In genomic region chr2:240435457-240435954, GRCh38 we compare ENCODE assay signal across 8 cellular contexts. TPM values are rescaled to one million over a fixed set of nuclear protein-coding genes. Genes with fewer than 3 reads are reported as not detected.
DNase-seq lines count a peak whose midpoint lies in the region; ATAC-seq and TF ChIP-seq lines count a peak whose summit lies in the region.

Gene GPC1, plus strand, starts transcription at chr2:240435663. Its CDS starts 256 bp downstream, at chr2:240435919.

- no peak within 1 kb of the TSS for H2AK5ac ChIP-seq in trophoblast cell (ENCODE audit: low read length)

- in situ Hi-C loops in GM13976 (cut with MboI; ENCODE audit: low sequenced_read_pairs, unreplicated experiment) = loop anchor here (25.0 kb wide), 2 partner anchors 198 to 273 kb away; no protein-coding TSS in a partner anchor

- H3K79me1 ChIP-seq in trophoblast cell (ENCODE audit: low read length) = peaks cover 12% of the 10 kb centered on the region

- H2AFZ ChIP-seq in ACC112 (ENCODE audit: low read length, unreplicated experiment) (peak within 1 kb of the TSS; percentile 63), OCI-LY7 (ENCODE audit: low read length) (peak within 1 kb of the TSS; percentile 100), trophoblast cell (ENCODE audit: insufficient read depth, low read length, poor library complexity) (peak within 1 kb of the TSS; percentile 72)

- peak within 1 kb of the TSS; percentile 49 for H3K9ac ChIP-seq in trophoblast cell (ENCODE audit: low read length)

- no peak within 1 kb of the TSS for H3K4ac ChIP-seq in trophoblast cell (ENCODE audit: low read depth, low read length)

- H3K4me2 ChIP-seq in OCI-LY7 (ENCODE audit: low read length) (peak within 1 kb of the TSS; percentile 99), trophoblast cell (ENCODE audit: low read length) (peak within 1 kb of the TSS; percentile 94)

- CTCF ChIA-PET in OCI-LY7 (lab: Charles Lee; ENCODE audit: unreplicated experiment) = no interaction called here

- H2BK5ac ChIP-seq in trophoblast cell (ENCODE audit: low read depth, low read length, poor library complexity) = peak within 1 kb of the TSS; percentile 75

- H3K4me1 ChIP-seq in ACC112 (ENCODE audit: control insufficient read depth, insufficient read depth, low read length, unreplicated experiment) = peaks cover 28% of the 10 kb centered on the region
- H3K4me1 ChIP-seq in OCI-LY7 (ENCODE audit: insufficient read depth, low read length, poor library complexity, severe bottlenecking) = peaks cover 6% of the 10 kb centered on the region
- H3K4me1 ChIP-seq in heart left ventricle = peaks cover 0 to 47% (median 25%) of the 10 kb centered on the region in 12 donors
- peaks cover 10 to 21% of the 10 kb centered on the region in 2 experiments for H3K4me1 ChIP-seq in trophoblast cell (ENCODE audit: control insufficient read depth in 1 of 2, insufficient read depth in 2 of 2, low read length in 2 of 2)

- BruUV-seq in OCI-LY7 (replicated peaks; lab: Mats Ljungman, UMichigan) = no TSS peak

- DNase-seq in GM13976 (ENCODE audit: low spot score) = peak; percentile 87
- DNase-seq in OCI-LY7 (ENCODE audit: low spot score) = peak; percentile 78
- DNase-seq in amygdala (lab: John Stamatoyannopoulos, UW) = peak in 36 of 56 donors; percentile 53 to 84 (median 74)
- DNase-seq in heart left ventricle = peak; percentile 73 to 89 (median 76)
- DNase-seq in trophoblast cell = peak; percentile 56 to 75
- no peak for DNase-seq in cortex of kidney (lab: John Stamatoyannopoulos, UW)

- H3K27me3 ChIP-seq in ACC112 (ENCODE audit: insufficient read depth, low read length) (no peaks in the 10 kb centered on the region), heart left ventricle (peaks cover 0 to 32% (median 4%) of the 10 kb centered on the region in 9 donors), trophoblast cell (ENCODE audit: insufficient read depth, low read length) (peaks cover 13% of the 10 kb centered on the region)

- H3K36me3 ChIP-seq in ACC112 (ENCODE audit: insufficient read depth, low read length) (no peaks in the 10 kb centered on the region), OCI-LY7 (ENCODE audit: insufficient read depth, low read length) (no peaks in the 10 kb centered on the region), heart left ventricle (no peaks in the 10 kb centered on the region), trophoblast cell (ENCODE audit: control insufficient read depth in 1 of 2, insufficient read depth in 2 of 2, low read length in 2 of 2) (no peaks in the 10 kb centered on the region)

- peak within 1 kb of the TSS; percentile 72 for H4K12ac ChIP-seq in trophoblast cell (ENCODE audit: low read depth, low read length)

- peak within 1 kb of the TSS; percentile 86 for H3K27ac ChIP-seq in ACC112 (ENCODE audit: low read depth, low read length)
- no peak within 1 kb of the TSS for H3K27ac ChIP-seq in OCI-LY7 (ENCODE audit: low read depth, low read length, poor library complexity, severe bottlenecking)
- peak within 1 kb of the TSS; percentile 70 to 97 (median 90) for H3K27ac ChIP-seq in heart left ventricle
- H3K27ac ChIP-seq in trophoblast cell (ENCODE audit: low read depth, low read length) = peak within 1 kb of the TSS; percentile 64

- TF ChIP-seq CTCF in GM13976 (IDR thresholded peaks at IDR 0.05; ENCODE audit: borderline replicate concordance, control extremely low read depth, extremely low read depth, insufficient read depth, missing control alignments) (no peak), OCI-LY7 (conservative IDR thresholded peaks at IDR 0.05; ENCODE audit: low read length) (no peak), heart left ventricle (IDR thresholded peaks at IDR 0.05) (no peak)

- peak within 1 kb of the TSS; percentile 40 for H3K14ac ChIP-seq in trophoblast cell (ENCODE audit: low read length)

- peak within 1 kb of the TSS; percentile 74 for H3K18ac ChIP-seq in trophoblast cell (ENCODE audit: low read length)

- no peak within 1 kb of the TSS for H3K23ac ChIP-seq in trophoblast cell (ENCODE audit: low read length)

- no peaks in the 10 kb centered on the region for H3K9me2 ChIP-seq in OCI-LY7 (ENCODE audit: insufficient read depth, low read length)

- H4K8ac ChIP-seq in trophoblast cell (ENCODE audit: low read depth, low read length) = peak within 1 kb of the TSS; percentile 87

- peak within 1 kb of the TSS; percentile 84 for H4K91ac ChIP-seq in trophoblast cell (ENCODE audit: low read depth, low read length)

- peak within 1 kb of the TSS; percentile 46 for H2BK120ac ChIP-seq in trophoblast cell (ENCODE audit: insufficient read depth, low read length, poor library complexity)

- intact Hi-C loops in OCI-LY7 (cut with micrococcal nuclease; ENCODE audit: unreplicated experiment) (loop anchor here (5.0 to 10.0 kb wide), 2 partner anchors 373 to 411 kb away; partner anchors contain the start of gene NDUFA10), heart left ventricle (cut with DNase I) (loop anchor here in 7 of 10 donors (2.0 to 10.0 kb wide), 7 partner anchors 61 to 283 kb away; no protein-coding TSS in a partner anchor)

- H2BK12ac ChIP-seq in trophoblast cell (ENCODE audit: low read length) = peak within 1 kb of the TSS; percentile 3

- H3K79me2 ChIP-seq in ACC112 (ENCODE audit: control insufficient read depth, insufficient read depth, low read length, unreplicated experiment) = peaks cover 34% of the 10 kb centered on the region
- H3K79me2 ChIP-seq in OCI-LY7 (ENCODE audit: insufficient read depth, low read depth, low read length) = no peaks in the 10 kb centered on the region
- peaks cover 5% of the 10 kb centered on the region for H3K79me2 ChIP-seq in trophoblast cell (ENCODE audit: control insufficient read depth, insufficient read depth, low read length, poor library complexity)

- ATAC-seq in HG03139 (IDR thresholded peaks at IDR 0.05; ENCODE audit: unreplicated experiment) (peak; percentile 44), heart left ventricle (peak; percentile 41 to 71 (median 62))

- POLR2A ChIA-PET in OCI-LY7 (lab: Charles Lee) = no interaction called here

- no peak for TF ChIP-seq POLR2A in heart left ventricle (IDR thresholded peaks at IDR 0.05)

- peaks cover 3% of the 10 kb centered on the region; the same call in 1 of the 2 replicates for H4K20me1 ChIP-seq in OCI-LY7 (ENCODE audit: insufficient read depth, low read length)

- H3K4me3 ChIP-seq in ACC112 (ENCODE audit: low read depth, low read length) (peak within 1 kb of the TSS; percentile 95), OCI-LY7 (ENCODE audit: low read depth, low read length, poor library complexity, severe bottlenecking) (peak within 1 kb of the TSS; percentile 82), heart left ventricle (peak within 1 kb of the TSS; percentile 50 to 87 (median 68)), trophoblast cell (ENCODE audit: low read depth, low read length) (peak within 1 kb of the TSS; percentile 75)

- H3K9me3 ChIP-seq in OCI-LY7 (ENCODE audit: low read length) (no peaks in the 10 kb centered on the region), heart left ventricle (no peaks in the 10 kb centered on the region), trophoblast cell (ENCODE audit: insufficient read depth, low read depth, low read length) (peaks cover 3% of the 10 kb centered on the region)

- WGBS in heart left ventricle, 4 donors = 0 to 1% (median 0%) methylated on average over 18 to 74 of the region's 77 CpGs; no CpG with 5 or more reads in 1 of the 4 donors
- no CpG with 5 or more reads among the region's 77 CpGs for whole genome bisulfite sequencing in trophoblast cell (ENCODE audit: extremely low coverage, insufficient coverage, insufficient read length)

RNA-seq across cellular contexts. Expression of gene GPC1, which starts in this region (rescaled TPM):
- total RNA-seq in OCI-LY7 (2014; rRNA removed; shearing (Covaris generic)) = 1.4 and 2.4 TPM in 2 replicates
- total RNA-seq in OCI-LY7 (2022) (3.0 and 4.0 TPM in 2 replicates), heart left ventricle (100 to 1,000 TPM; 131 to 316 (median 193) TPM)
- 100 to 1,000 TPM; 134 to 209 TPM for polyA plus RNA-seq in heart left ventricle
- 114 and 122 TPM in 2 replicates for polyA plus RNA-seq in trophoblast cell (2013)

Comparison
In these comparisons a context has a peak if more than half of its experiments do, and no peak if none do; other contexts are left out.
1. RNA of gene GPC1 (total RNA-seq): 131 to 316 TPM in heart left ventricle; 1.4 to 4.0 TPM in OCI-LY7; every median in the first group is over 10 times any median in the second.
2. Peak in every context shown above with its lines, with median percentiles within 50 percentile points of each other: H2AFZ ChIP-seq and H3K4me3 ChIP-seq.